Comparison of ENCODE assay signal across 2 cellular contexts in genomic region chrX:115329282-115329681, GRCh38. TPM values are rescaled to one million over a fixed set of nuclear protein-coding genes. Genes with fewer than 3 reads are reported as not detected.
"Had no signal": no experiment of that assay in that cellular context is flagged by ENCODE, and none has a peak within 500 bp of the region (broad histone marks: within the 10 kb centered on the region; RNA-seq: fewer than 3 reads in every experiment).

No MANE protein-coding gene starts in this region.

RNA-seq across cellular contexts. Expression of gene LUZP4, which starts 39.8 kb away (rescaled TPM):
- total RNA-seq: G401, GM12878 had no signal
